21 cellular contexts compared by ENCODE assay signal in the genomic region with DNA sequence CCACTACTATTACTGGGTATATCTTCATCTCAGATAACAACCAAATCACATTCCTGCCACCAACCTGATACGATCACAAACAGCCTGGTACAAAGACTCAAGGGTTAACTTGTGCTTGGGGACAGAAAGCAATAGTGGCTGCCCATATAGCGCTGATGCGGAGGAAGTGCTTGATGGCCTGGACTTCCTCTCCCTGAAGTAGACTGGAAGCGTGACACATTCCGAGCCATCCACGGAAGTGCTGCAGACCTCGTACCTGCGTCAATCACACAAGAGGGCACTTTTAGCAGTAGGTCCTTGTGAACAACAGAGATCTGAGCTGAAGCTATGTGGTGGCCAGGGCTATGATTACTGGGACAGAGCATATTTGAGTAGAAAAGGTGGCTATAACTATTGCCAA. TPM values are rescaled to one million over a fixed set of nuclear protein-coding genes. Genes with fewer than 3 reads are reported as not detected.
DNase-seq lines count a peak whose midpoint lies in the region; ATAC-seq and TF ChIP-seq lines count a peak whose summit lies in the region.
"Had no signal": no experiment of that assay in that cellular context is flagged by ENCODE, and none has a peak within 500 bp of the region (broad histone marks: within the 10 kb centered on the region; RNA-seq: fewer than 3 reads in every experiment).

No MANE protein-coding gene starts in this region.

- H3K27ac Mint-ChIP-seq in endothelial cell (ENCODE audit: unreplicated experiment) = no peak overlapping the region

- no peaks in the 10 kb centered on the region for H3K9me3 ChIP-seq in left ventricle myocardium inferior (replicated peaks)
- no peaks in the 10 kb centered on the region for H3K9me3 ChIP-seq in lung (ENCODE audit: control insufficient read depth in 2 of 2, insufficient read depth in 1 of 2, low read length in 1 of 2)
- H3K9me3 ChIP-seq in upper lobe of right lung = no peaks in the 10 kb centered on the region
- H3K9me3 ChIP-seq: SJSA1 had no signal

- WGBS in lung, 2 donors = 61 to 66% methylated on average over 8 of the region's 8 CpGs

- no peaks in the 10 kb centered on the region for H3K4me1 Mint-ChIP-seq in endothelial cell (ENCODE audit: unreplicated experiment)

- H3K4me3 Mint-ChIP-seq in endothelial cell (ENCODE audit: unreplicated experiment) = peak overlapping the region; percentile 62

- H3K36me3 Mint-ChIP-seq in endothelial cell (ENCODE audit: low read depth, unreplicated experiment) = peaks cover 31% of the 10 kb centered on the region

- no peaks in the 10 kb centered on the region for H3K27me3 Mint-ChIP-seq in endothelial cell (ENCODE audit: unreplicated experiment)

- H3K4me3 ChIP-seq in left ventricle myocardium inferior (no peak overlapping the region), lung (peak overlapping the region; percentile 17), upper lobe of right lung (no peak overlapping the region)
- H3K4me3 ChIP-seq: GM23248, SJSA1 had no signal

- no peak for TF ChIP-seq CTCF in left ventricle myocardium inferior (IDR thresholded peaks at IDR 0.05; ENCODE audit: borderline replicate concordance)
- no peak for TF ChIP-seq CTCF in endothelial cell (IDR thresholded peaks at IDR 0.05; ENCODE audit: unreplicated experiment)
- TF ChIP-seq CTCF in lung (IDR thresholded peaks at IDR 0.05; ENCODE audit: control extremely low read depth, extremely low read depth) = no peak
- TF ChIP-seq CTCF in upper lobe of right lung (IDR thresholded peaks at IDR 0.05) = no peak

- H3K27ac ChIP-seq in left ventricle myocardium inferior (replicated peaks) (peak overlapping the region; percentile 33), lung (ENCODE audit: low read depth in 1 of 2, low read length in 1 of 2) (peak overlapping the region in 1 of 2 donors; percentile 15), upper lobe of right lung (no peak overlapping the region)
- H3K27ac ChIP-seq: GM23248, HL-60, SJSA1 had no signal

- no peak for ATAC-seq in Right ventricle myocardium superior (ENCODE audit: poor library complexity)
- no peak for ATAC-seq in lung (ENCODE audit: insufficient read depth, low FRiP score)
- ATAC-seq in upper lobe of right lung = peak; percentile 63
- ATAC-seq: PC-3 had no signal

- DNase-seq in left ventricle myocardium inferior (no peak), Right ventricle myocardium superior (no peak), endothelial cell (ENCODE audit: low spot score) (no peak), lung (ENCODE audit: low spot score) (no peak), upper lobe of right lung (no peak), NCI-H1417 treated with DMSO at 0.1 percent for 48 hours (lab: John Stamatoyannopoulos, UW) (no peak), medulla oblongata (ENCODE audit: extremely low spot score) (no peak)
- DNase-seq: Calu3, DND-41, GM23248, H7, NCI-H1048, NCI-H1417, NCI-H1694 treated with DMSO at 0.1 percent for 48 hours, NCI-H2081, NCI-H345, NCI-H510A treated with DMSO at 0.1 percent for 48 hours, NCI-H774, PC-3 had no signal

- intact Hi-C loops in left ventricle myocardium inferior (cut with micrococcal nuclease) (no loop called here), Right ventricle myocardium superior (cut with DNase I) (no loop called here), upper lobe of right lung (cut with DNase I) (no loop called here)

- H3K27me3 ChIP-seq in left ventricle myocardium inferior (ENCODE audit: low read depth) (no peaks in the 10 kb centered on the region), lung (ENCODE audit: control insufficient read depth, insufficient read depth) (no peaks in the 10 kb centered on the region), upper lobe of right lung (no peaks in the 10 kb centered on the region)
- H3K27me3 ChIP-seq: SJSA1 had no signal

- peaks cover 82% of the 10 kb centered on the region for H3K36me3 ChIP-seq in left ventricle myocardium inferior
- H3K36me3 ChIP-seq in lung (ENCODE audit: control insufficient read depth in 2 of 2, insufficient read depth in 2 of 2, low read length in 2 of 2) = peaks cover 28 to 57% of the 10 kb centered on the region in 2 donors
- H3K36me3 ChIP-seq in upper lobe of right lung = peaks cover 94% of the 10 kb centered on the region

- peaks cover 41% of the 10 kb centered on the region for H3K4me1 ChIP-seq in left ventricle myocardium inferior
- peaks cover 6 to 7% of the 10 kb centered on the region in 2 donors for H3K4me1 ChIP-seq in lung (ENCODE audit: control insufficient read depth in 2 of 2, insufficient read depth in 2 of 2, low read length in 2 of 2)
- H3K4me1 ChIP-seq in upper lobe of right lung = peaks cover 22% of the 10 kb centered on the region
- H3K4me1 ChIP-seq: SJSA1 had no signal

- H3K9me3 Mint-ChIP-seq in endothelial cell (ENCODE audit: unreplicated experiment) = no peaks in the 10 kb centered on the region

RNA-seq across cellular contexts. Expression of a gene that starts 17.3 kb away (rescaled TPM):
- total RNA-seq in left ventricle myocardium inferior (2.8 TPM), Right ventricle myocardium superior (2.6 TPM), endothelial cell (ENCODE audit: unreplicated experiment) (3.8 TPM), lung (1 to 10 TPM; 5.2 to 8.2 TPM), upper lobe of right lung (6.8 TPM)
- polyA plus RNA-seq in lung = 1 to 10 TPM; 6.0 to 8.1 TPM

RNA-seq across cellular contexts. Expression of a gene that starts 45.5 kb away (rescaled TPM):
- 37.3 TPM for total RNA-seq in left ventricle myocardium inferior
- total RNA-seq in Right ventricle myocardium superior = 34.7 TPM
- total RNA-seq in endothelial cell (ENCODE audit: unreplicated experiment) = 55.0 TPM
- total RNA-seq in lung = 10 to 100 TPM; 67.1 to 72.4 TPM
- 10 to 100 TPM; 39.4 to 42.2 TPM for polyA plus RNA-seq in lung
- total RNA-seq in upper lobe of right lung = 69.6 TPM
